8 cellular contexts compared by ENCODE assay signal in the genomic region with DNA sequence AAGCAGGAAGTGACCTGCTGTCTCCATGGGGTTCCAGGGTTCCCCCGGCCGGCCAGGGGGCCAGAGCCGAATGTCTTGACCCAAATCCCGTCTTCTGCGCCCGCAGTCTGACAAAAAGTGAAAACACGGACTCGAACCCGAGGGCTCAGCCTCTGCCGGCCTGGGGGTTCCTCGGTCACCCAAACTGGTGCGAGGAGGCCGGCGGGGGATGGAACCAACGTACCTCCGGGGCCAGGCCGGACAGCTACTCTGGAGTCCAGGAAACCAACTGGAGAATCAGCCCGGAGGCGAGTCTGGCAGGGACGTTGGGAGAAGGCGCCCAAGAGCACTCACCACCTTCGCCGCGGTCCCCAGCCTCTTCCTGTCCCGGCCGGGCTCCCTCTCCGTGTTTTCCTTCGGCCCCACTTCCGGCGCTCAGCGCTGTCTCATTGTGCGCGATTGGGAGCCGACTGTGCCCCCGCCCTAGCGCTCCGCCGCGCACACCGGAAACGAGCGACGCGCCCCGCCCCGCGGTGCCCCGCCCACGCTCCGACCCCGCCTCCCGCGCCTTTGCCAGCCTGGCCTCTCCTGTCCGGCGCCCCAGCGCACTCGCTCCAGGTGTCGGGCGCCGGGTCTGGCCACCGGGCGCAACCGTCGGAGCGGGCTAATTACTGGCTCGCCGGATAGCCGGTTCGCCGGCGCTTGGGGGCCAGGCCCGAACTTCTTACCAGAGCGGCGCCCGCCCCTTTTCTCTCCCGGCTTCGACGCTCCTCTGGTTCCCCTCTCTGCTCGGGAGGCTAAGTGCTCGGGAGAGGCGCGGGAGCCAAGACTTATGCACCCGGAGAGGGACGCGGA. TPM values are rescaled to one million over a fixed set of nuclear protein-coding genes. Genes with fewer than 3 reads are reported as not detected.
DNase-seq lines count a peak whose midpoint lies in the region; ATAC-seq and TF ChIP-seq lines count a peak whose summit lies in the region.

TSS of gene TUT7 (minus strand) at position 363 of the 834 bp plus-strand sequence. CDS start 1,211 bp downstream, outside the sequence.

- H3K4me3 ChIP-seq in iPS DF 6.9 (ENCODE audit: low read length) (peak within 1 kb of the TSS; percentile 60), gastrocnemius medialis (peak within 1 kb of the TSS; percentile 84 to 99 (median 92))

- in situ Hi-C loops in gastrocnemius medialis (cut with MboI; ENCODE audit: low sequenced_read_pairs in 4 of 4), result no loop called here

- H3K4me1 ChIP-seq in iPS DF 6.9 (ENCODE audit: control insufficient read depth, insufficient read depth, low read length) (no peaks in the 10 kb centered on the region), gastrocnemius medialis (peaks cover 41 to 43% of the 10 kb centered on the region in 2 donors)

- DNase-seq in A172 (ENCODE audit: low spot score) (peak; percentile 96), NCI-H2107 treated with DMSO at 0.1 percent for 48 hours (lab: John Stamatoyannopoulos, UW; ENCODE audit: unreplicated experiment) (peak; percentile 89), UCSD-AML1 (lab: John Stamatoyannopoulos, UW; ENCODE audit: unreplicated experiment) (peak; percentile 97), iPS DF 6.9 (ENCODE audit: low read depth, low spot score) (peak; percentile 86), gastrocnemius medialis (peak; percentile 90 to 94)

- peak within 1 kb of the TSS; percentile 90 to 99 (median 98) for H3K4me3 Mint-ChIP-seq in brain

- TF ChIP-seq CTCF in brain (conservative IDR thresholded peaks at IDR 0.05), result no peak
- TF ChIP-seq CTCF in gastrocnemius medialis (IDR thresholded peaks at IDR 0.05 in 4 of 5, conservative IDR thresholded peaks at IDR 0.05 in 1 of 5), result no peak

- intact Hi-C loops in gastrocnemius medialis (cut with DNase I; ENCODE audit: low total_unique reads), result loop anchor here (1.0 to 10.0 kb wide), 3 partner anchors 45 to 409 kb away; partner anchors contain the start of genes ISCA1 and NAA35

- WGBS in iPS DF 6.9 (ENCODE audit: insufficient coverage, insufficient read length), result no CpG with 5 or more reads among the region's 85 CpGs

- peak within 1 kb of the TSS; percentile 93 to 98 (median 95) for H3K27ac Mint-ChIP-seq in brain

- H3K36me3 ChIP-seq in iPS DF 6.9 (ENCODE audit: control insufficient read depth, insufficient read depth, low read length), result no peaks in the 10 kb centered on the region
- H3K36me3 ChIP-seq in gastrocnemius medialis, result no peaks in the 10 kb centered on the region

- H3K9me3 ChIP-seq in iPS DF 6.9 (ENCODE audit: control insufficient read depth, insufficient read depth, low read length) (no peaks in the 10 kb centered on the region), gastrocnemius medialis (no peaks in the 10 kb centered on the region)

- ATAC-seq in GM18858 (IDR thresholded peaks at IDR 0.05; ENCODE audit: unreplicated experiment), result peak; percentile 65
- ATAC-seq in HG03066 (IDR thresholded peaks at IDR 0.05; ENCODE audit: low read depth, unreplicated experiment), result peak; percentile 74
- peak; percentile 91 to 93 for ATAC-seq in gastrocnemius medialis

- H3K36me3 Mint-ChIP-seq in brain, result peaks cover 30% of the 10 kb centered on the region

- H3K27me3 Mint-ChIP-seq in brain, result peaks cover 34% of the 10 kb centered on the region

- H3K27ac ChIP-seq in iPS DF 6.9 (ENCODE audit: low read length), result no peak within 1 kb of the TSS
- peak within 1 kb of the TSS; percentile 94 to 99 (median 96) for H3K27ac ChIP-seq in gastrocnemius medialis

- no peaks in the 10 kb centered on the region for H3K27me3 ChIP-seq in iPS DF 6.9 (ENCODE audit: control insufficient read depth, insufficient read depth, low read length)
- no peaks in the 10 kb centered on the region for H3K27me3 ChIP-seq in gastrocnemius medialis

- TF ChIP-seq POLR2A in gastrocnemius medialis (IDR thresholded peaks at IDR 0.05), result peak; percentile 83 to 90

- peaks cover 56% of the 10 kb centered on the region for H3K4me1 Mint-ChIP-seq in brain

- no peaks in the 10 kb centered on the region for H3K9me3 Mint-ChIP-seq in brain

RNA-seq across cellular contexts. Expression of gene TUT7, which starts in this region (rescaled TPM):
- total RNA-seq in A172 (2014; rRNA removed; shearing (Covaris generic)), result 21.5 and 21.6 TPM in 2 replicates
- polyA plus RNA-seq in brain (ENCODE audit: insufficient read depth, low read depth, low replicate concordance), result 7.0 TPM
- 10 to 100 TPM; 15.4 to 89.1 (median 38.6) TPM for total RNA-seq in gastrocnemius medialis
